In the genomic region with DNA sequence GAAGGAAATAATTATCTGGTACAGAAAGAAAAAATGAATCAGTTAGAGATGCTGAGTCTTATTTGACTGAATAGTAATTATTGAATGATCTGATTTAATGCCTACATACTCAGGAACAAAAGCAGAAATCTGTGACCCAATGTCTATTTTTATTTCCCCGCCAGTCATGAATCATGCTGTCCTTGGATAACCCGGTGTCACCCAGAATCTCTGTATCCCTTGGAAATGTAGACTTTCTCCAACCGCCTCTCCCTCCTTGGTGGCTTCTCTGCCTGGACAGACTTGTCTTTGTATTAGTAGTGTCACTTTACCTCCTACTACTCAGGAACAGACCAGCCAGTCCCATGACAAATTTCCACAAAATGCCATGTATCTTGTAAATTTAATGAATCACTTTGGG, we compare ENCODE assay signal across 27 cellular contexts.
DNase-seq lines count a peak whose midpoint lies in the region; ATAC-seq, FAIRE-seq and TF ChIP-seq lines count a peak whose summit lies in the region.
"Had no signal": no experiment of that assay in that cellular context is flagged by ENCODE, and none has a peak within 500 bp of the region (broad histone marks: within the 10 kb centered on the region; RNA-seq: fewer than 3 reads in every experiment).

No MANE protein-coding gene starts in this region.

- TF ChIP-seq CTCF in GM23338 (conservative IDR thresholded peaks at IDR 0.05; ENCODE audit: low read depth in 2 of 2) (no peak), bronchial epithelial cell (IDR thresholded peaks at IDR 0.05; ENCODE audit: insufficient read depth, low read length, severe bottlenecking) (no peak)

- H3K9me2 ChIP-seq in GM23338 (ENCODE audit: insufficient read depth): no peaks in the 10 kb centered on the region

- H3K4me1 Mint-ChIP-seq in GM23338: no peaks in the 10 kb centered on the region
- H3K4me1 Mint-ChIP-seq: naive thymus-derived CD4-positive, alpha-beta T cell had no signal

- no peak overlapping the region for H3K4ac ChIP-seq in neuronal stem cell (ENCODE audit: low read length)

- no peak overlapping the region for H2AK5ac ChIP-seq in neuronal stem cell (ENCODE audit: low read depth, low read length)

- DNase-seq in GM23338 (ENCODE audit: low spot score) (no peak), bronchial epithelial cell (ENCODE audit: low read depth) (peak; percentile 15), neuronal stem cell (ENCODE audit: low spot score) (no peak), mesenteric fat pad (ENCODE audit: low spot score) (no peak), NCI-H1092 (lab: John Stamatoyannopoulos, UW) (no peak)
- DNase-seq in activated effector memory CD4-positive, alpha-beta T cell treated with anti-CD3 and anti-CD28 coated beads, Interleukin-2, amount 50 U/mL, for 16 hours: no peak
- DNase-seq: activated CD8-positive, alpha-beta T cell treated with anti-CD3 and anti-CD28 coated beads, Interleukin-2, amount 10 ng/mL, durations not matched to agents 7 days and 5 days; activated gamma-delta T cell; DMS79; GF-D8; left colon; MM.1S; naive thymus-derived CD4-positive, alpha-beta T cell; NCI-H1417 treated with DMSO at 0.1 percent for 48 hours; NCI-H2081 treated with DMSO at 0.1 percent for 48 hours; NCI-H446; NCI-H82; occipital lobe; stimulated activated CD8-positive, alpha-beta memory T cell treated with anti-CD3 and anti-CD28 coated beads, Interleukin-4, amount 100 ng/mL, for 48 hours; stomach; trophoblast cell had no signal

- no peak overlapping the region for H3K9ac ChIP-seq in neuronal stem cell (ENCODE audit: low read depth, low read length, poor library complexity)

- no peak overlapping the region for H3K4me2 ChIP-seq in GM23338
- H3K4me2 ChIP-seq in neuronal stem cell (ENCODE audit: insufficient read depth, low read length, poor library complexity, severe bottlenecking): no peak overlapping the region

- no peak overlapping the region for H2BK120ac ChIP-seq in neuronal stem cell (ENCODE audit: low read depth, low read length)

- H3K18ac ChIP-seq in neuronal stem cell (ENCODE audit: low read length): no peak overlapping the region

- H3K27ac Mint-ChIP-seq in GM23338: no peak overlapping the region
- H3K27ac Mint-ChIP-seq: activated CD8-positive, alpha-beta T cell treated with anti-CD3 and anti-CD28 coated beads, Interleukin-2, amount 10 ng/mL, durations not matched to agents 7 days and 5 days; naive thymus-derived CD4-positive, alpha-beta T cell; T-helper 1 cell treated with Interleukin-12 subunit alpha and Interleukin-12 subunit beta and Interleukin-4 antibody, amounts not matched to agents 30 μg/mL and 1 μg/mL, for 36 hours had no signal

- WGBS in neuronal stem cell (ENCODE audit: extremely low coverage in 2 of 2, insufficient read length in 2 of 2, insufficient replicate concordance in 1 of 2), 2 donors: no CpG with 5 or more reads among the region's 3 CpGs

- no peak overlapping the region for H2BK5ac ChIP-seq in neuronal stem cell (ENCODE audit: low read length)

- no peak overlapping the region for H4K91ac ChIP-seq in neuronal stem cell (ENCODE audit: low read depth, low read length, poor library complexity)

- H2BK12ac ChIP-seq in neuronal stem cell (ENCODE audit: low read length): no peak overlapping the region

- no peaks in the 10 kb centered on the region for H4K20me1 ChIP-seq in GM23338 (replicated peaks; ENCODE audit: insufficient read depth)

- no peaks in the 10 kb centered on the region; the same call in 2 of the 3 replicates for H3K9me3 Mint-ChIP-seq in GM23338
- H3K9me3 Mint-ChIP-seq: T-helper 1 cell treated with Interleukin-12 subunit alpha and Interleukin-12 subunit beta and Interleukin-4 antibody, amounts not matched to agents 30 μg/mL and 1 μg/mL, for 36 hours had no signal

- H3K36me3 Mint-ChIP-seq in GM23338 (ENCODE audit: low read depth): peaks cover 4% of the 10 kb centered on the region; the same call in 2 of the 3 replicates
- H3K36me3 Mint-ChIP-seq: naive thymus-derived CD4-positive, alpha-beta T cell had no signal

- H4K8ac ChIP-seq in neuronal stem cell (ENCODE audit: low read depth, low read length): no peak overlapping the region

- no peaks in the 10 kb centered on the region for H3K27me3 Mint-ChIP-seq in GM23338 (ENCODE audit: insufficient read depth, low read depth, poor library complexity)

- no peak overlapping the region for H3K4me3 ChIP-seq in ACC112 (ENCODE audit: low read depth, low read length)
- H3K4me3 ChIP-seq in GM23338: no peak overlapping the region
- H3K4me3 ChIP-seq in bronchial epithelial cell (ENCODE audit: low read depth, low read length): no peak overlapping the region
- no peak overlapping the region for H3K4me3 ChIP-seq in neuronal stem cell (ENCODE audit: low read length in 2 of 2)
- H3K4me3 ChIP-seq: HAP-1, skin epidermis, stomach had no signal

- H3K79me2 ChIP-seq in ACC112 (ENCODE audit: control insufficient read depth, insufficient read depth, low read length, unreplicated experiment): no peaks in the 10 kb centered on the region
- H3K79me2 ChIP-seq in GM23338 (replicated peaks; ENCODE audit: insufficient read depth): no peaks in the 10 kb centered on the region

- no peaks in the 10 kb centered on the region for H3K79me1 ChIP-seq in neuronal stem cell (ENCODE audit: low read depth, low read length)

- no peaks in the 10 kb centered on the region for H3K9me3 ChIP-seq in neuronal stem cell (replicated peaks in 1 of 2; ENCODE audit: control insufficient read depth in 2 of 2, insufficient read depth in 1 of 2, low read depth in 1 of 2, low read length in 2 of 2)
- H3K9me3 ChIP-seq: HAP-1, stomach had no signal

- H3K23ac ChIP-seq in neuronal stem cell (ENCODE audit: low read depth, low read length, poor library complexity): no peak overlapping the region

- H3F3A ChIP-seq in GM23338 (replicated peaks; ENCODE audit: low read depth): no peaks in the 10 kb centered on the region

- H3K14ac ChIP-seq in neuronal stem cell (ENCODE audit: low read length): no peak overlapping the region

- H3K27me3 ChIP-seq in ACC112 (ENCODE audit: insufficient read depth, low read length) (no peaks in the 10 kb centered on the region), GM23338 (ENCODE audit: insufficient read depth) (no peaks in the 10 kb centered on the region), bronchial epithelial cell (ENCODE audit: control insufficient read depth, insufficient read depth, low read length) (no peaks in the 10 kb centered on the region), neuronal stem cell (ENCODE audit: control insufficient read depth in 3 of 3, insufficient read depth in 3 of 3, low read depth in 1 of 3, low read length in 3 of 3) (no peaks in the 10 kb centered on the region)
- H3K27me3 ChIP-seq: stomach had no signal

- no peaks in the 10 kb centered on the region for H3K36me3 ChIP-seq in ACC112 (ENCODE audit: insufficient read depth, low read length)
- no peaks in the 10 kb centered on the region for H3K36me3 ChIP-seq in GM23338 (ENCODE audit: insufficient read depth)
- H3K36me3 ChIP-seq in bronchial epithelial cell (ENCODE audit: control insufficient read depth, insufficient read depth, low read length): no peaks in the 10 kb centered on the region
- no peaks in the 10 kb centered on the region for H3K36me3 ChIP-seq in neuronal stem cell (replicated peaks in 1 of 2; ENCODE audit: control insufficient read depth in 2 of 2, insufficient read depth in 2 of 2, low read length in 2 of 2)
- H3K36me3 ChIP-seq: HAP-1, stomach had no signal

- FAIRE-seq in bronchial epithelial cell (lab: Jason Lieb, UNC): no peak

- H2BK15ac ChIP-seq in neuronal stem cell (ENCODE audit: low read length): no peak overlapping the region

- H3K27ac ChIP-seq in ACC112 (ENCODE audit: low read depth, low read length) (no peak overlapping the region), GM23338 (ENCODE audit: low read depth) (no peak overlapping the region), neuronal stem cell (replicated peaks; ENCODE audit: low read length) (no peak overlapping the region)
- H3K27ac ChIP-seq: C4-2B, skin epidermis, stomach had no signal

- peaks cover 11% of the 10 kb centered on the region for H3K4me1 ChIP-seq in ACC112 (ENCODE audit: control insufficient read depth, insufficient read depth, low read length, unreplicated experiment)
- no peaks in the 10 kb centered on the region for H3K4me1 ChIP-seq in GM23338 (ENCODE audit: insufficient read depth)
- H3K4me1 ChIP-seq in neuronal stem cell (ENCODE audit: control insufficient read depth in 2 of 2, insufficient read depth in 1 of 2, low read depth in 1 of 2, low read length in 2 of 2): no peaks in the 10 kb centered on the region
- H3K4me1 ChIP-seq: HAP-1, stomach had no signal

- no peak overlapping the region for H3K4me3 Mint-ChIP-seq in GM23338
- H3K4me3 Mint-ChIP-seq: activated CD8-positive, alpha-beta T cell treated with anti-CD3 and anti-CD28 coated beads, Interleukin-2, amount 10 ng/mL, durations not matched to agents 7 days and 5 days; naive thymus-derived CD4-positive, alpha-beta T cell; T-helper 1 cell treated with Interleukin-12 subunit alpha and Interleukin-12 subunit beta and Interleukin-4 antibody, amounts not matched to agents 30 μg/mL and 1 μg/mL, for 36 hours had no signal

- H2AFZ ChIP-seq in ACC112 (ENCODE audit: low read length, unreplicated experiment) (peak overlapping the region; percentile 35), GM23338 (peak overlapping the region; percentile 74; the same call in 1 of the 2 replicates), neuronal stem cell (ENCODE audit: low read length) (peak overlapping the region; percentile 51)

- no peak for ATAC-seq in GM23338
- ATAC-seq in GM19452 (IDR thresholded peaks at IDR 0.05; ENCODE audit: unreplicated experiment): no peak
- ATAC-seq: activated CD8-positive, alpha-beta T cell treated with anti-CD3 and anti-CD28 coated beads, Interleukin-2, amount 10 ng/mL, durations not matched to agents 7 days and 5 days; left colon; naive thymus-derived CD4-positive, alpha-beta T cell had no signal

TF ChIP-seq in GM23338, 12 proteins besides CTCF, POLR2A, EP300 and RAD21:
- no peak for TF ChIP-seq CREB1 (CRISPR knock-in tag; IDR thresholded peaks at IDR 0.05; ENCODE audit: low read depth)
- TF ChIP-seq EZH2phosphoT487 (IDR thresholded peaks at IDR 0.05; ENCODE audit: unreplicated experiment): no peak
- no peak for TF ChIP-seq JUNB (IDR thresholded peaks at IDR 0.05; ENCODE audit: unreplicated experiment)
- TF ChIP-seq ZNF331 (CRISPR knock-in tag; IDR thresholded peaks at IDR 0.05; ENCODE audit: low read depth): no peak
- TF ChIP-seq ZNF114 (CRISPR knock-in tag; IDR thresholded peaks at IDR 0.05): no peak
